In the genomic region with DNA sequence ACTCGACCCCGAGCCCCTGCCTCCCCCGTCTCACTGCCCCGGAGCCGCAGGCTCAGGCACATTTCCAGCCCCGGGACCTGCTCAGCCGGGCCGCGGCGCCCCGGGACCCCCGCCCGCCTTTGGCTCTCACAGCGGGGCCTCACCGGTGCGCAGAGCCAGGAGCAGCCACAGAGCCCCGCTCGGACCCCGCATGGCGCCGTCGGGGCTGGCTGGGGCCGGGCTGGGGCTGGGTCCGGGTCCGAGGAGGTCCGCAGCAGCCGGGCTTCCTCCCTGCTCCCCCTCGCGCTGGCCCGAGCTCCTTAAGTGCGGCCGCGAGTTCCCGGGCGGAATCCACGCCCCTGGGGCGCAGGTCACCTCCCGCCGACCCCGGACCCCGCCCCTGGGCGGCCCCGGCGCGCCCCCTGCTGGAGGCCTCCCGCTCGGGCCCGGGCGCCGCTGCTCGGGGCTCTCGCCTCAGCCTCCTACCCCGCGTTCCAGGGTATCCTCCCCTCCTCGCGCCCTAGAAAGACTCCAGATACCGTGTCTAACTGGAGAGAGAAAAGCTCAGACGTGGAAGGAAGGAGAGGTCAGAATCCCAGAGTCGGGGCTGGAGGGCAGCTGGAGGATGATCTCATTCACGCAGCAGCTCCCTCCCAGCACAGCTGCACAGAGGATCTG, we compare ENCODE assay signal across 8 cellular contexts.
A peak's percentile ranks its signal among the peaks of the same experiment; 100 is the strongest.
DNase-seq lines count a peak whose midpoint lies in the region; ATAC-seq and TF ChIP-seq lines count a peak whose summit lies in the region.

Gene MELTF (minus strand): TSS at position 307 of the 657 bp plus-strand sequence. CDS start 115 bp downstream, at position 192.

- no peaks in the 10 kb centered on the region for H3K4me1 Mint-ChIP-seq in T-helper 1 cell treated with Interleukin-12 subunit alpha and Interleukin-12 subunit beta and Interleukin-4 antibody, amounts not matched to agents 30 μg/mL and 1 μg/mL, for 36 hours (ENCODE audit: low read depth)

- H3K36me3 Mint-ChIP-seq in T-helper 1 cell treated with Interleukin-12 subunit alpha and Interleukin-12 subunit beta and Interleukin-4 antibody, amounts not matched to agents 30 μg/mL and 1 μg/mL, for 36 hours (ENCODE audit: low read depth) = no peaks in the 10 kb centered on the region

- H2AFZ ChIP-seq in KMS-11 (ENCODE audit: low read depth) = peak within 1 kb of the TSS; percentile 99

- H3K79me2 ChIP-seq in KMS-11 (ENCODE audit: insufficient read depth, low read depth) = no peaks in the 10 kb centered on the region

- H3K4me3 ChIP-seq in KMS-11 (IDR thresholded peaks at IDR 0.05; ENCODE audit: insufficient read depth, low read depth, low read length) = peak within 1 kb of the TSS; percentile 92
- H3K4me3 ChIP-seq in iPS-15b (ENCODE audit: low read depth, low read length) = peak within 1 kb of the TSS; percentile 59

- no peak within 1 kb of the TSS for H3K27ac Mint-ChIP-seq in T-helper 1 cell treated with Interleukin-12 subunit alpha and Interleukin-12 subunit beta and Interleukin-4 antibody, amounts not matched to agents 30 μg/mL and 1 μg/mL, for 36 hours

- no peaks in the 10 kb centered on the region for H3K9me3 ChIP-seq in iPS-15b (ENCODE audit: control insufficient read depth, insufficient read depth, low read length)

- peak within 1 kb of the TSS; percentile 68 for H3K4me3 Mint-ChIP-seq in T-helper 1 cell treated with Interleukin-12 subunit alpha and Interleukin-12 subunit beta and Interleukin-4 antibody, amounts not matched to agents 30 μg/mL and 1 μg/mL, for 36 hours

- peak; percentile 87 for TF ChIP-seq CTCF in KMS-11 (conservative IDR thresholded peaks at IDR 0.05; ENCODE audit: low read depth, low read length)

- peaks cover 4% of the 10 kb centered on the region for H3K9me3 Mint-ChIP-seq in T-helper 1 cell treated with Interleukin-12 subunit alpha and Interleukin-12 subunit beta and Interleukin-4 antibody, amounts not matched to agents 30 μg/mL and 1 μg/mL, for 36 hours

- peak within 1 kb of the TSS; percentile 76 for H3K9ac ChIP-seq in KMS-11
- H3K9ac ChIP-seq in iPS-15b (ENCODE audit: low read depth, low read length) = no peak within 1 kb of the TSS

- H3K27me3 Mint-ChIP-seq in T-helper 1 cell treated with Interleukin-12 subunit alpha and Interleukin-12 subunit beta and Interleukin-4 antibody, amounts not matched to agents 30 μg/mL and 1 μg/mL, for 36 hours (ENCODE audit: low read depth) = no peaks in the 10 kb centered on the region

- H3K27me3 ChIP-seq in KMS-11 (ENCODE audit: insufficient read depth, low read depth) = no peaks in the 10 kb centered on the region
- peaks cover 17% of the 10 kb centered on the region for H3K27me3 ChIP-seq in iPS-15b (ENCODE audit: control insufficient read depth, insufficient read depth, low read length)

- no peaks in the 10 kb centered on the region for H4K20me1 ChIP-seq in KMS-11 (ENCODE audit: insufficient read depth)

- peak within 1 kb of the TSS; percentile 59 for H3K4me2 ChIP-seq in KMS-11

- no peaks in the 10 kb centered on the region for H3K36me3 ChIP-seq in KMS-11 (ENCODE audit: insufficient read depth)
- peaks cover 17% of the 10 kb centered on the region for H3K36me3 ChIP-seq in iPS-15b (ENCODE audit: control insufficient read depth, insufficient read depth, low read length)

- ATAC-seq in GM21529 (IDR thresholded peaks at IDR 0.05; ENCODE audit: unreplicated experiment) = peak; percentile 74

- H3K27ac ChIP-seq in KMS-11 = no peak within 1 kb of the TSS; the same call in 1 of the 2 replicates
- peak within 1 kb of the TSS; percentile 35 for H3K27ac ChIP-seq in angular gyrus (ENCODE audit: low read depth, low read length)

- peaks cover 4% of the 10 kb centered on the region for H3K4me1 ChIP-seq in KMS-11 (ENCODE audit: low read depth, poor library complexity, severe bottlenecking)
- peaks cover 8% of the 10 kb centered on the region for H3K4me1 ChIP-seq in iPS-15b (ENCODE audit: control insufficient read depth, insufficient read depth, low read length)

- DNase-seq in ELR (ENCODE audit: low read depth) = peak; percentile 62
- DNase-seq in stimulated activated CD4-positive, alpha-beta T cell treated with anti-CD3 and anti-CD28 coated beads, Interleukin-12 subunit alpha, Interleukin-12 subunit beta, amount 100 ng/mL, for 48 hours (ENCODE audit: low read depth in 2 of 3, low spot score in 1 of 3) = peak; percentile 44 to 71 (median 69)
- DNase-seq in cortex of kidney (lab: John Stamatoyannopoulos, UW) = no peak
